In the genomic region with DNA sequence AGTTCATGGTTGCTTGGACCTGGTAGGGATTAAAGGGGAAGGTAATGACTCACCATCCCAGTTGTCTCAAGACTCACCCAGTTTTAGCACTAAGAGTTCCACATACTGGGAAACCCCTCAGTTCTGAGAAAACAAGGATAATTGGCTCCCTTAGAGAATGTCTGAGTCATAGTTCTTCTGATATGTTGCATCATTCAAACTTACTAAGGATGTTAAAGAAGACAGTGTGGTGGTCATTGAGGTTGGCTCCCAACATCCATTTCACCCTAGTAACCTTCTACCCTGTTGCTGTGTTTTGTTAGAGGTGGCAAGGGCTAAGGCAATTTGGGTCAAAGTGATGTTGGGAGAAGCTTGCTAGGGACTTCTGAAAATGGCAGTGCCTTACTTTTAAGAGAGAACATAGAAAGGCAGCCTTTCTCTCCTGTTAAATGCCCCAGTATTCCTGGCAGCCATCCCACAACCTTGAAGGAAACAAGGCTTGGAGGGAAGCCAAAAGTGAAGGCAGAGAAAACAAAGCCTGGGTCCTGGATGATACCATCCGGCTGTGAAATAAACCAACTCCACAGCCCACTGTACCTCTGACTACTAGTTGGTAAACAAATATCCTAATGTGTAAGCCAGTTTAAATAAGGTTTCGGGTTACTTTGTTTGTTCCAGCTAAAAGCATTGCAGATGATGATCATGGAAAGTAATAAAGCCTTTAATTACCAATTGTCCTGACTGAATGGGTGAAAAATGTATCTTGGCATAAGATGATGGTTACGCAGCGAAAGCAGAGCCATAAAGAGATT, we compare ENCODE assay signal across 8 cellular contexts.
DNase-seq lines count a peak whose midpoint lies in the region; ATAC-seq and TF ChIP-seq lines count a peak whose summit lies in the region.

No MANE protein-coding gene starts in this region.

- no peaks in the 10 kb centered on the region for H3K36me3 Mint-ChIP-seq in type B pancreatic cell
- H3K36me3 Mint-ChIP-seq in natural killer cell treated with Interleukin-12 subunit alpha and Interleukin-12 subunit beta and Interleukin-15 and Interleukin-18, amount 100 ng/mL, for 72 hours, result no peaks in the 10 kb centered on the region

- peaks cover 8% of the 10 kb centered on the region for H3K4me1 Mint-ChIP-seq in type B pancreatic cell (ENCODE audit: unreplicated experiment)
- no peaks in the 10 kb centered on the region for H3K4me1 Mint-ChIP-seq in natural killer cell treated with Interleukin-12 subunit alpha and Interleukin-12 subunit beta and Interleukin-15 and Interleukin-18, amount 100 ng/mL, for 72 hours (ENCODE audit: low read depth in 2 of 2)

- peak overlapping the region; percentile 5 for H3K4me3 Mint-ChIP-seq in type B pancreatic cell
- no peak overlapping the region for H3K4me3 Mint-ChIP-seq in natural killer cell treated with Interleukin-12 subunit alpha and Interleukin-12 subunit beta and Interleukin-15 and Interleukin-18, amount 100 ng/mL, for 72 hours

- ATAC-seq in natural killer cell treated with Interleukin-12 subunit alpha and Interleukin-12 subunit beta and Interleukin-15 and Interleukin-18, amount 100 ng/mL, for 72 hours, result no peak

- no peak for TF ChIP-seq CTCF in type B pancreatic cell (conservative IDR thresholded peaks at IDR 0.05)

- DNase-seq in CD1c-positive myeloid dendritic cell (ENCODE audit: extremely low spot score) (peak; percentile 63), NCI-H1417 (lab: John Stamatoyannopoulos, UW) (peak; percentile 71 to 97 (median 81)), amniotic epithelial cell (ENCODE audit: low read depth) (peak; percentile 97), islet precursor cell (peak; percentile 56), type B pancreatic cell (ENCODE audit: extremely low spot score, unreplicated experiment) (no peak)
- no peak for DNase-seq in activated effector memory CD4-positive, alpha-beta T cell treated with anti-CD3 and anti-CD28 coated beads, Interleukin-2, amount 50 U/mL, for 16 hours
- no peak for DNase-seq in activated naive CD4-positive, alpha-beta T cell (lab: John Stamatoyannopoulos, UW)
- no peak for DNase-seq in natural killer cell treated with Interleukin-12 subunit alpha and Interleukin-12 subunit beta and Interleukin-15 and Interleukin-18, amount 100 ng/mL, for 72 hours (ENCODE audit: low spot score)

- no peaks in the 10 kb centered on the region for H3K27me3 Mint-ChIP-seq in type B pancreatic cell
- H3K27me3 Mint-ChIP-seq in natural killer cell treated with Interleukin-12 subunit alpha and Interleukin-12 subunit beta and Interleukin-15 and Interleukin-18, amount 100 ng/mL, for 72 hours, result no peaks in the 10 kb centered on the region

- no peaks in the 10 kb centered on the region for H3K9me3 Mint-ChIP-seq in type B pancreatic cell
- H3K9me3 Mint-ChIP-seq in natural killer cell treated with Interleukin-12 subunit alpha and Interleukin-12 subunit beta and Interleukin-15 and Interleukin-18, amount 100 ng/mL, for 72 hours, result no peaks in the 10 kb centered on the region

- peak overlapping the region; percentile 38 for H3K27ac Mint-ChIP-seq in type B pancreatic cell
- no peak overlapping the region for H3K27ac Mint-ChIP-seq in natural killer cell treated with Interleukin-12 subunit alpha and Interleukin-12 subunit beta and Interleukin-15 and Interleukin-18, amount 100 ng/mL, for 72 hours

Comparison
In these comparisons a context has a peak if more than half of its experiments do, and no peak if none do; other contexts are left out.
1. DNase-seq: peak in CD1c-positive myeloid dendritic cell (single experiment), NCI-H1417 (3 of 3), amniotic epithelial cell (single experiment) and islet precursor cell (single experiment); none in type B pancreatic cell (single experiment), activated effector memory CD4-positive, alpha-beta T cell treated with anti-CD3 and anti-CD28 coated beads, Interleukin-2, amount 50 U/mL, for 16 hours (single experiment), activated naive CD4-positive, alpha-beta T cell (0 of 4) and natural killer cell treated with Interleukin-12 subunit alpha and Interleukin-12 subunit beta and Interleukin-15 and Interleukin-18, amount 100 ng/mL, for 72 hours (single experiment).